In genomic region chr1:212234431-212235298, GRCh38 we compare ENCODE assay signal across 9 cellular contexts. TPM values are rescaled to one million over a fixed set of nuclear protein-coding genes. Genes with fewer than 3 reads are reported as not detected.
DNase-seq lines count a peak whose midpoint lies in the region; ATAC-seq, FAIRE-seq and TF ChIP-seq lines count a peak whose summit lies in the region.
"Had no signal": no experiment of that assay in that cellular context is flagged by ENCODE, and none has a peak within 500 bp of the region (broad histone marks: within the 10 kb centered on the region; RNA-seq: fewer than 3 reads in every experiment).

No MANE protein-coding gene starts in this region.

- no peaks in the 10 kb centered on the region for H4K20me1 ChIP-seq in GM12878 (ENCODE audit: control insufficient read depth, insufficient read depth)

- ATAC-seq in activated CD4-positive, alpha-beta T cell treated with anti-CD3 and anti-CD28 coated beads for 36 hours, result peak; percentile 95
- peak; percentile 58 for ATAC-seq in HG02642 (IDR thresholded peaks at IDR 0.05; ENCODE audit: poor library complexity, unreplicated experiment)
- peak; percentile 77 for ATAC-seq in GM12878
- peak; percentile 89 for ATAC-seq in left lung
- ATAC-seq in upper lobe of right lung, result peak; percentile 94

- H3K9ac ChIP-seq in GM12878 (ENCODE audit: control insufficient read depth, insufficient read depth, low read length), result no peak overlapping the region

- H3K4me2 ChIP-seq in GM12878 (ENCODE audit: control insufficient read depth, insufficient read depth), result no peak overlapping the region

- H3K36me3 Mint-ChIP-seq in activated CD4-positive, alpha-beta T cell treated with anti-CD3 and anti-CD28 coated beads for 36 hours (ENCODE audit: low read depth), result no peaks in the 10 kb centered on the region

- WGBS in GM12878 (ENCODE audit: insufficient coverage, insufficient replicate concordance, low lambda C conversion rate, missing lambda C conversion rate), result 79% methylated on average over 6 of the region's 6 CpGs

- RAD21 ChIA-PET in GM12878 (lab: Charles Lee; ENCODE audit: unreplicated experiment), result interaction anchor here (0.6 to 2.2 kb wide), 8 partner anchors 9 to 496 kb away, joined by 3 to 7 read pairs (median 4); partner anchors contain the start of gene PPP2R5A

- H3K27me3 ChIP-seq in GM12878 (replicated peaks in 1 of 2; ENCODE audit: control insufficient read depth in 2 of 2, insufficient read depth in 2 of 2, low read length in 1 of 2) (no peaks in the 10 kb centered on the region), left lung (no peaks in the 10 kb centered on the region), upper lobe of right lung (no peaks in the 10 kb centered on the region)

- CTCF ChIA-PET in activated CD4-positive, alpha-beta T cell treated with anti-CD3 and anti-CD28 coated beads for 36 hours (lab: Charles Lee), result interaction anchor here (0.9 to 1.0 kb wide), 2 partner anchors 9 to 12 kb away, joined by 3 to 4 read pairs; no protein-coding TSS in a partner anchor
- CTCF ChIA-PET in GM12878 (lab: Yijun Ruan, JAX), result interaction anchor here (1.2 to 2.3 kb wide), 4 partner anchors 9 to 222 kb away, joined by 4 to 9 read pairs (median 6); no protein-coding TSS in a partner anchor

- H3K4me1 ChIP-seq in GM12878 (ENCODE audit: control insufficient read depth, insufficient read depth, low read length) (peaks cover 12% of the 10 kb centered on the region), left lung (peaks cover 19 to 48% of the 10 kb centered on the region in 2 donors), upper lobe of right lung (peaks cover 24% of the 10 kb centered on the region)

- TF ChIP-seq CTCF in GM12878 (IDR thresholded peaks at IDR 0.05 in 2 of 3, conservative IDR thresholded peaks at IDR 0.05 in 1 of 3; ENCODE audit: control insufficient read depth in 2 of 3, extremely low read depth in 1 of 3, insufficient read depth in 1 of 3, low read depth in 3 of 3, low read length in 3 of 3) (no peak), left lung (IDR thresholded peaks at IDR 0.05) (no peak), upper lobe of right lung (IDR thresholded peaks at IDR 0.05) (no peak)

- peak overlapping the region; percentile 39 for H3K27ac Mint-ChIP-seq in activated CD4-positive, alpha-beta T cell treated with anti-CD3 and anti-CD28 coated beads for 36 hours

- no peak overlapping the region for H3K4me3 ChIP-seq in GM12878
- no peak overlapping the region for H3K4me3 ChIP-seq in left lung
- no peak overlapping the region for H3K4me3 ChIP-seq in upper lobe of right lung

- intact Hi-C loops in activated CD4-positive, alpha-beta T cell treated with anti-CD3 and anti-CD28 coated beads for 36 hours (cut with DNase I, micrococcal nuclease), result loop anchor here (1.0 to 5.0 kb wide), 6 partner anchors 15 to 297 kb away; partner anchors contain the start of gene PPP2R5A (in 1 of the 2)
- intact Hi-C loops in GM12878 (cut with micrococcal nuclease; ENCODE audit: unreplicated experiment) (no loop called here), left lung (cut with DNase I) (no loop called here), upper lobe of right lung (cut with DNase I) (no loop called here)

- H3K79me2 ChIP-seq in GM12878 (ENCODE audit: control insufficient read depth, insufficient read depth, low read length), result no peaks in the 10 kb centered on the region

- in situ Hi-C loops in GM12878 (cut with MboI), result no loop called here

- no peak overlapping the region for H3K4me3 Mint-ChIP-seq in activated CD4-positive, alpha-beta T cell treated with anti-CD3 and anti-CD28 coated beads for 36 hours

- TF ChIP-seq EP300 in GM12878 (IDR thresholded peaks at IDR 0.05; ENCODE audit: borderline replicate concordance in 1 of 2, control insufficient read depth in 1 of 2, low read depth in 2 of 2, low read length in 2 of 2), result peak; percentile 13 to 24; a peak in 1 of 4 replicates

- no peak for TF ChIP-seq RAD21 in GM12878 (IDR thresholded peaks at IDR 0.05; ENCODE audit: insufficient read depth, low read depth, low read length)

- no peaks in the 10 kb centered on the region for H3K9me3 Mint-ChIP-seq in activated CD4-positive, alpha-beta T cell treated with anti-CD3 and anti-CD28 coated beads for 36 hours (ENCODE audit: low read depth)

- H3K36me3 ChIP-seq in GM12878 (ENCODE audit: control insufficient read depth in 2 of 2, insufficient read depth in 2 of 2, low read length in 1 of 2), result no peaks in the 10 kb centered on the region
- H3K36me3 ChIP-seq in left lung, result no peaks in the 10 kb centered on the region
- no peaks in the 10 kb centered on the region for H3K36me3 ChIP-seq in upper lobe of right lung

- FAIRE-seq in GM12878 (lab: Jason Lieb, UNC), result peak; percentile 13

- TF ChIP-seq POLR2A in GM12878 (IDR thresholded peaks at IDR 0.05; ENCODE audit: low read depth, low read length), result no peak

- no peak overlapping the region for H2AFZ ChIP-seq in GM12878 (ENCODE audit: control insufficient read depth, low read depth, low read length)

- POLR2A ChIA-PET in activated CD4-positive, alpha-beta T cell treated with anti-CD3 and anti-CD28 coated beads for 36 hours (lab: Charles Lee), result interaction anchor here (0.6 to 0.7 kb wide), 2 partner anchors 16 to 1106 kb away, joined by 3 to 5 read pairs; no protein-coding TSS in a partner anchor
- POLR2A ChIA-PET in GM12878 (lab: Charles Lee), result interaction anchor here (0.6 to 1.0 kb wide), 5 partner anchors 13 to 660 kb away, joined by 4 to 6 read pairs (median 4); no protein-coding TSS in a partner anchor

- peaks cover 35% of the 10 kb centered on the region for H3K4me1 Mint-ChIP-seq in activated CD4-positive, alpha-beta T cell treated with anti-CD3 and anti-CD28 coated beads for 36 hours

- H3K27ac ChIP-seq in GM12878 (ENCODE audit: control insufficient read depth, insufficient read depth) (no peak overlapping the region), left lung (peak overlapping the region; percentile 55 to 75), upper lobe of right lung (no peak overlapping the region)

- SMC1A ChIA-PET in GM12878 (lab: Charles Lee; ENCODE audit: uncharacterized antibody, unreplicated experiment), result interaction anchor here (0.6 to 2.3 kb wide), 9 partner anchors 8 to 173 kb away, joined by 3 to 13 read pairs (median 3); no protein-coding TSS in a partner anchor

- DNase-seq in activated CD4-positive, alpha-beta T cell treated with anti-CD3 and anti-CD28 coated beads for 36 hours, result peak; percentile 61
- DNase-seq in activated CD4-positive, alpha-beta T cell treated with anti-CD3 and anti-CD28 coated beads for 4 hours, result no peak
- DNase-seq in NCI-H345 treated with DMSO at 0.1 percent for 48 hours (lab: John Stamatoyannopoulos, UW; ENCODE audit: unreplicated experiment) (peak; percentile 8), GM12878 (ENCODE audit: low read depth, low spot score) (no peak), left lung (peak in 1 of 2 donors; percentile 75), upper lobe of right lung (no peak), GM19238 (ENCODE audit: insufficient read length, low spot score) (no peak)
- DNase-seq: DND-41 had no signal

- H3K27me3 Mint-ChIP-seq in activated CD4-positive, alpha-beta T cell treated with anti-CD3 and anti-CD28 coated beads for 36 hours, result no peaks in the 10 kb centered on the region

- no TSS peak for BruUV-seq in GM12878 (replicated peaks; lab: Mats Ljungman, UMichigan)

- no peaks in the 10 kb centered on the region for H3K9me3 ChIP-seq in GM12878 (replicated peaks; ENCODE audit: control insufficient read depth, insufficient read depth, low read length)
- H3K9me3 ChIP-seq in left lung, result no peaks in the 10 kb centered on the region
- H3K9me3 ChIP-seq in upper lobe of right lung, result no peaks in the 10 kb centered on the region

TF ChIP-seq in GM12878, 131 proteins besides CTCF, POLR2A, EP300 and RAD21 (continues in another document):
- no peak for TF ChIP-seq MYB (IDR thresholded peaks at IDR 0.05; ENCODE audit: borderline replicate concordance, low read depth, low read length)

RNA-seq across cellular contexts. Expression of gene PPP2R5A, which starts 50.5 kb away (rescaled TPM):
- 10 to 100 TPM; 32.3 to 36.1 TPM for total RNA-seq in activated CD4-positive, alpha-beta T cell treated with anti-CD3 and anti-CD28 coated beads for 36 hours
- total RNA-seq in GM12878 (2013; cell fraction: nucleolus; rRNA removed), result 29.8 and 32.8 TPM in 2 replicates
- total RNA-seq in GM12878 (2014; rRNA removed) (32.1 and 33.7 TPM in 2 replicates), GM12878 (2014; rRNA removed; fragmentation: Illumina TruSeq; extraction: Trizol) (27.8 and 28.8 TPM in 2 replicates), GM12878 (2021) (33.2 and 33.8 TPM in 2 replicates), left lung (10 to 100 TPM; 61.1 to 71.9 TPM), upper lobe of right lung (88.4 TPM)
- polyA plus RNA-seq in GM12878 (2011; ENCODE audit: low read depth), result 14.4 TPM
- polyA plus RNA-seq in GM12878 (2011; rRNA removed) (40.6 and 59.7 TPM in 2 replicates), GM12878 (2014; fragmentation: Illumina TruSeq; extraction: Trizol) (35.7 and 47.3 TPM in 2 replicates), GM12878 (2014; fragmentation: Nextera tagmentation; extraction: Ambion mirVana) (10 to 100 TPM; 15.4 to 18.2 TPM), GM12878 (2014; rRNA removed) (21.7 and 25.1 TPM in 2 replicates), GM12878 (2016; fragmentation: Nextera tagmentation; extraction: Ambion mirVana) (10 to 100 TPM; 32.8 to 39.3 TPM)
- 18.9 and 19.7 TPM in 2 replicates for polyA plus RNA-seq in GM12878 (2011; cell fraction: cytosol; rRNA removed)
- polyA plus RNA-seq in GM12878 (2011; cell fraction: nucleus; rRNA removed), result 14.5 and 16.0 TPM in 2 replicates
- polyA plus RNA-seq in GM12878 (2012), result 18.5 and 29.1 TPM in 2 replicates
- polyA minus RNA-seq in GM12878 (2011; rRNA and poly(A)+ RNA removed), result 13.4 and 18.4 TPM in 2 replicates
- polyA minus RNA-seq in GM12878 (2011; cell fraction: cytosol; rRNA and poly(A)+ RNA removed), result 10.0 and 10.5 TPM in 2 replicates
- 8.9 and 16.2 TPM in 2 replicates for polyA minus RNA-seq in GM12878 (2011; cell fraction: nucleus; rRNA and poly(A)+ RNA removed)

Comparison
In these comparisons a context has a peak if more than half of its experiments do, and no peak if none do; other contexts are left out.
1. DNase-seq: peak in activated CD4-positive, alpha-beta T cell treated with anti-CD3 and anti-CD28 coated beads for 36 hours (single experiment) and NCI-H345 treated with DMSO at 0.1 percent for 48 hours (single experiment); none in activated CD4-positive, alpha-beta T cell treated with anti-CD3 and anti-CD28 coated beads for 4 hours (0 of 2), GM12878 (single experiment), upper lobe of right lung (single experiment) and GM19238 (single experiment).
2. H3K27ac ChIP-seq: peak in left lung (2 of 2); none in GM12878 (single experiment) and upper lobe of right lung (single experiment).
3. intact Hi-C loops: an anchor here in activated CD4-positive, alpha-beta T cell treated with anti-CD3 and anti-CD28 coated beads for 36 hours (1.0 to 5.0 kb wide); none called in GM12878, left lung and upper lobe of right lung.
4. Peak in every context shown above with its lines, with median percentiles within 50 percentile points of each other: ATAC-seq.